In the genomic region with DNA sequence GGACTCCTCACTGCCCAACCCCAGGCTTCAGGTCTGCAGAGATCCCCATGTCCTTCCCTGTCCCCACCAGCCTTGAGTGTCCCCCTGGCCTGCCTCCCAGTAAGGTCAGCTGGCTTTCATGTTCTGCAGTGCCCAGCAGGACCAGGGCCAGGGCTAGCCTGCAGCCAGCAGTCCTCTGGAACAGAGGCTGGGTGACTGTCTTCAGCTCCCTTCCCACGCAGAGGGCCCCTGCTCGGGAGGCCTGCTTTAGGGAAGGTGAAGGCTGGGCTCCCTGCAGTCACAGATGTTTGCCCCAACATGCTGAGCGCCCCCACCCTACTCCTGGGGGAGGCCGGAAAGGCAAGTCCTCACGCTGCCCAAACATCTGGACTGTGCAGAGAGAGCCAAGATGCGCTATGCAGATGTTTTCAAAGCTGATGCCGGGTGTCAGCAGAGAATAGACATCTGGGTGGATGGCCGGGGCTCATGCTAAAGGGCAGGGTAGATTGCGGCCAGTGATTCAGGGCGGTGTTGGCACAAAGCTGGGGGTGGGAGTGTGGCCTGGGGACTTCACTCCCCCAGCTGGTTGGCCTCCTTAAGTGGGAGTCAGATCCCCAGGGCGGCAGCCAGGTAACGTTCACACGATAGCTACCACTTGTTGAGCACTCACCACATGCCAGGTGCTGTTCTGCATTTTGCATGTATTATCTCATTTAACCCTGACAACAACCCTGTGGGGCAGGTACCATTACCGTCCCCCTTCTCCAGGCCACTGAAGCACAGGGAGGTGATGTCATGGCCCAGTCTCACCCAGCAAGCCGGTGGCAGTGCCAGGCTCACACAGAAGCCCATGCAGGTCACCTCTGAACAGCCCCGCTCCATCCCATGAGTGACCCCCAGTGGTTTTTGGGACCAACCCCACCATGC, we compare ENCODE assay signal across 15 cellular contexts.
DNase-seq lines count a peak whose midpoint lies in the region; ATAC-seq and TF ChIP-seq lines count a peak whose summit lies in the region.
"Had no signal": no experiment of that assay in that cellular context is flagged by ENCODE, and none has a peak within 500 bp of the region (broad histone marks: within the 10 kb centered on the region; RNA-seq: fewer than 3 reads in every experiment).

No MANE protein-coding gene starts in this region.

- CTCF ChIA-PET in AG04450 (lab: Charles Lee), result interaction anchor here (0.6 to 6.5 kb wide), 6 partner anchors 8 to 184 kb away, joined by 3 to 44 read pairs (median 8); no protein-coding TSS in a partner anchor

- H3K4me2 ChIP-seq in neuronal stem cell (ENCODE audit: insufficient read depth, low read length, poor library complexity, severe bottlenecking), result no peak overlapping the region

- peak overlapping the region; percentile 87 for H3K27ac ChIP-seq in AG04450 (ENCODE audit: low read depth, low read length)
- H3K27ac ChIP-seq in adrenal gland, result peak overlapping the region in 2 of 5 donors; percentile 75 to 81
- no peak overlapping the region for H3K27ac ChIP-seq in neuronal stem cell (replicated peaks; ENCODE audit: low read length)
- H3K27ac ChIP-seq: left lung, neutrophil had no signal

- ATAC-seq in Right ventricle myocardium inferior, result peak; percentile 68

- no peak overlapping the region for H3K4ac ChIP-seq in neuronal stem cell (ENCODE audit: low read length)

- H3K4me1 ChIP-seq in adrenal gland (replicated peaks in 1 of 2) (peaks cover 6 to 32% of the 10 kb centered on the region in 2 donors), neuronal stem cell (ENCODE audit: control insufficient read depth in 2 of 2, insufficient read depth in 1 of 2, low read depth in 1 of 2, low read length in 2 of 2) (peaks cover 0 to 2% of the 10 kb centered on the region in 2 donors)

- WGBS in adrenal gland, 4 donors, result 63 to 80% (median 74%) methylated on average over 10 to 16 of the region's 16 CpGs
- no CpG with 5 or more reads among the region's 16 CpGs for WGBS in neuronal stem cell (ENCODE audit: extremely low coverage in 2 of 2, insufficient read length in 2 of 2, insufficient replicate concordance in 1 of 2), 2 donors

- H2AK5ac ChIP-seq in neuronal stem cell (ENCODE audit: low read depth, low read length), result peak overlapping the region; percentile 62

- H3K9ac ChIP-seq in neuronal stem cell (ENCODE audit: low read depth, low read length, poor library complexity), result peak overlapping the region; percentile 10

- H4K91ac ChIP-seq in neuronal stem cell (ENCODE audit: low read depth, low read length, poor library complexity), result no peak overlapping the region

- no peak overlapping the region for H3K4me3 ChIP-seq in AG04450 (ENCODE audit: low read depth, low read length)
- no peak overlapping the region for H3K4me3 ChIP-seq in adrenal gland
- H3K4me3 ChIP-seq in neuronal stem cell (ENCODE audit: low read length in 2 of 2), result no peak overlapping the region
- H3K4me3 ChIP-seq: left lung had no signal

- H3K18ac ChIP-seq in neuronal stem cell (ENCODE audit: low read length), result peak overlapping the region; percentile 65

- intact Hi-C loops in adrenal gland (cut with DNase I) (no loop called here), Right ventricle myocardium inferior (cut with DNase I) (no loop called here)

- TF ChIP-seq POLR2A in adrenal gland (IDR thresholded peaks at IDR 0.05), result no peak

- peak overlapping the region; percentile 14 for H3K23ac ChIP-seq in neuronal stem cell (ENCODE audit: low read depth, low read length, poor library complexity)

- no peak for TF ChIP-seq CTCF in AG04450 (IDR thresholded peaks at IDR 0.05; ENCODE audit: low read depth, low read length)
- TF ChIP-seq CTCF in adrenal gland (IDR thresholded peaks at IDR 0.05), result no peak
- TF ChIP-seq CTCF in GM20000 (IDR thresholded peaks at IDR 0.05; ENCODE audit: extremely low read depth, missing control alignments), result no peak

- no peak overlapping the region for H2AFZ ChIP-seq in neuronal stem cell (ENCODE audit: low read length)

- H2BK5ac ChIP-seq in neuronal stem cell (ENCODE audit: low read length), result no peak overlapping the region

- H4K8ac ChIP-seq in neuronal stem cell (ENCODE audit: low read depth, low read length), result no peak overlapping the region

- DNase-seq in AG04450 (ENCODE audit: low read depth, low spot score) (peak; percentile 64), adrenal gland (peak; percentile 30 to 65 (median 60)), Right ventricle myocardium inferior (ENCODE audit: missing footprints) (no peak), neuronal stem cell (ENCODE audit: low spot score) (no peak), NCI-H446 (lab: John Stamatoyannopoulos, UW) (no peak), GM20000 (ENCODE audit: low spot score) (no peak), T-helper 1 cell (no peak), ureter (ENCODE audit: low spot score) (no peak)
- DNase-seq: activated T-cell treated with anti-CD3 and anti-CD28 coated beads for 4 hours; amniotic stem cell; DMS 273 treated with DMSO at 0.1 percent for 48 hours; effector CD4-positive, alpha-beta T cell; left lung; MV-4-11 had no signal

- POLR2A ChIA-PET in AG04450 (lab: Yijun Ruan, JAX), result interaction anchor here (0.8 to 1.9 kb wide), 3 partner anchors 10 to 44 kb away, joined by 4 to 11 read pairs (median 5); no protein-coding TSS in a partner anchor

- peak overlapping the region; percentile 86 for H3K14ac ChIP-seq in neuronal stem cell (ENCODE audit: low read length)

- no peak overlapping the region for H2BK15ac ChIP-seq in neuronal stem cell (ENCODE audit: low read length)

- no peak overlapping the region for H2BK120ac ChIP-seq in neuronal stem cell (ENCODE audit: low read depth, low read length)

- H3K9me3 ChIP-seq in AG04450 (ENCODE audit: control insufficient read depth, insufficient read depth, low read length) (no peaks in the 10 kb centered on the region), adrenal gland (replicated peaks in 1 of 3) (no peaks in the 10 kb centered on the region), neuronal stem cell (replicated peaks in 1 of 2; ENCODE audit: control insufficient read depth in 2 of 2, insufficient read depth in 1 of 2, low read depth in 1 of 2, low read length in 2 of 2) (no peaks in the 10 kb centered on the region)
- H3K9me3 ChIP-seq: left lung, neutrophil had no signal

- H3K36me3 ChIP-seq in adrenal gland (replicated peaks in 1 of 2), result no peaks in the 10 kb centered on the region
- no peaks in the 10 kb centered on the region for H3K36me3 ChIP-seq in neuronal stem cell (replicated peaks in 1 of 2; ENCODE audit: control insufficient read depth in 2 of 2, insufficient read depth in 2 of 2, low read length in 2 of 2)
- H3K36me3 ChIP-seq: left lung, neutrophil had no signal

- no peaks in the 10 kb centered on the region for H3K27me3 ChIP-seq in AG04450 (ENCODE audit: control insufficient read depth, insufficient read depth, low read length)
- H3K27me3 ChIP-seq in adrenal gland, result no peaks in the 10 kb centered on the region
- H3K27me3 ChIP-seq in neuronal stem cell (ENCODE audit: control insufficient read depth in 3 of 3, insufficient read depth in 3 of 3, low read depth in 1 of 3, low read length in 3 of 3), result peaks cover 0 to 2% (median under 1%) of the 10 kb centered on the region in 3 experiments
- H3K27me3 ChIP-seq: left lung, neutrophil had no signal

- no peak overlapping the region for H2BK12ac ChIP-seq in neuronal stem cell (ENCODE audit: low read length)

- H3K79me1 ChIP-seq in neuronal stem cell (ENCODE audit: low read depth, low read length), result no peaks in the 10 kb centered on the region

Comparison
In these comparisons a context has a peak if more than half of its experiments do, and no peak if none do; other contexts are left out.
1. DNase-seq: peak in AG04450 (single experiment) and adrenal gland (7 of 7); none in Right ventricle myocardium inferior (single experiment), neuronal stem cell (single experiment), NCI-H446 (0 of 2), GM20000 (single experiment), T-helper 1 cell (0 of 5) and ureter (single experiment).